Comparison of ENCODE assay signal across 8 cellular contexts in genomic region chr1:25819496-25820246, GRCh38. TPM values are rescaled to one million over a fixed set of nuclear protein-coding genes. Genes with fewer than 3 reads are reported as not detected.
DNase-seq lines count a peak whose midpoint lies in the region; ATAC-seq lines count a peak whose summit lies in the region.

Gene MTFR1L, plus strand, starts transcription at chr1:25819954. Its CDS starts 3,151 bp downstream, at chr1:25823105.

- in situ Hi-C loops in endometrial microvascular endothelial cells (cut with HindIII; ENCODE audit: inconsistent ontology term, low pct_unique_long_range_greater_than_20kb, low sequenced_read_pairs): no loop called here

- DNase-seq in COLO668 (lab: John Stamatoyannopoulos, UW; ENCODE audit: unreplicated experiment) (peak; percentile 95), NOMO-1 treated with dmso at 0.1 percent for 144 hours (lab: John Stamatoyannopoulos, UW; ENCODE audit: unreplicated experiment) (peak; percentile 68), midbrain (lab: John Stamatoyannopoulos, UW) (peak; percentile 87)
- peak; percentile 77 for DNase-seq in activated CD8-positive, alpha-beta memory T cell treated with anti-CD3 and anti-CD28 coated beads, Interleukin-2, amount 50 U/mL, for 1 hour (ENCODE audit: extremely low read depth)
- DNase-seq in stimulated activated CD8-positive, alpha-beta memory T cell treated with anti-CD3 and anti-CD28 coated beads, Interleukin-2, amount 100 ng/mL, for 1 hour (ENCODE audit: low read depth in 2 of 2): peak; percentile 85 to 86

- ATAC-seq in GM19397 (IDR thresholded peaks at IDR 0.05; ENCODE audit: unreplicated experiment): peak; percentile 86
- ATAC-seq in HG03558 (IDR thresholded peaks at IDR 0.05; ENCODE audit: extremely low read depth, unreplicated experiment): peak; percentile 51

RNA-seq across cellular contexts. Expression of gene MTFR1L, which starts in this region (rescaled TPM):
- total RNA-seq in endometrial microvascular endothelial cells (ENCODE audit: inconsistent ontology term): 47.1 TPM

Comparison
In these comparisons a context has a peak if more than half of its experiments do, and no peak if none do; other contexts are left out.
1. Peak in every context shown above with its lines: DNase-seq and ATAC-seq.